In genomic region chr2:28317390-28317789, GRCh38 we compare ENCODE assay signal across 29 cellular contexts.
"Had no signal": no experiment of that assay in that cellular context is flagged by ENCODE, and none has a peak within 500 bp of the region (broad histone marks: within the 10 kb centered on the region; RNA-seq: fewer than 3 reads in every experiment).

No MANE protein-coding gene starts in this region.

- H3K4me1 Mint-ChIP-seq: activated naive CD4-positive, alpha-beta T cell treated with anti-CD3 and anti-CD28 coated beads, Interleukin-2, amount 50 U/mL, for 24 hours; central memory CD8-positive, alpha-beta T cell; mesothelial cell of epicardium; naive B cell had no signal

- H3K4me3 ChIP-seq: breast epithelium, heart left ventricle, pancreas, psoas muscle, right atrium auricular region, transverse colon had no signal

- FAIRE-seq: pancreas, TTC549, urothelium cell line had no signal

- H3K4me1 ChIP-seq: breast epithelium, pancreas had no signal

- H3K9me3 ChIP-seq: breast epithelium, heart left ventricle, neutrophil, pancreas, psoas muscle, right atrium auricular region, transverse colon had no signal

- H3K36me3 Mint-ChIP-seq: activated naive CD4-positive, alpha-beta T cell treated with anti-CD3 and anti-CD28 coated beads, Interleukin-2, amount 50 U/mL, for 24 hours; mesothelial cell of epicardium had no signal

- H3K27ac Mint-ChIP-seq: activated CD4-positive, alpha-beta memory T cell treated with anti-CD3 and anti-CD28 coated beads, Interleukin-2, amount 10 ng/mL, durations not matched to agents 7 days and 5 days; activated naive CD4-positive, alpha-beta T cell treated with anti-CD3 and anti-CD28 coated beads, Interleukin-2, amount 50 U/mL, for 24 hours; activated naive CD8-positive, alpha-beta T cell treated with anti-CD3 and anti-CD28 coated beads, Interleukin-2, amount 50 U/mL, for 24 hours; activated T-helper 2 cell treated with anti-CD3 and anti-CD28 coated beads, Interferon-gamma antibody, Interleukin-2, Interleukin-4, amounts not matched to agents 10 μg/mL and 5 μg/mL and 100 μg/mL, durations not matched to agents 14 hours and 24 hours and 36 hours; dendritic cell treated with granulocyte-macrophage colony-stimulating factor and Interleukin-4, amounts not matched to agents 40 ng/mL and 50 ng/mL, for 4 days; endodermal cell; mesothelial cell of epicardium had no signal

- H3K27ac ChIP-seq: breast epithelium, heart left ventricle, neutrophil, pancreas, psoas muscle, right atrium auricular region, transverse colon, VCaP had no signal

- H3K9me3 Mint-ChIP-seq: activated CD4-positive, alpha-beta memory T cell treated with anti-CD3 and anti-CD28 coated beads, Interleukin-2, amount 10 ng/mL, durations not matched to agents 7 days and 5 days; activated naive CD4-positive, alpha-beta T cell treated with anti-CD3 and anti-CD28 coated beads, Interleukin-2, amount 50 U/mL, for 24 hours; activated naive CD8-positive, alpha-beta T cell treated with anti-CD3 and anti-CD28 coated beads, Interleukin-2, amount 50 U/mL, for 24 hours; activated T-helper 2 cell treated with anti-CD3 and anti-CD28 coated beads, Interferon-gamma antibody, Interleukin-2, Interleukin-4, amounts not matched to agents 10 μg/mL and 5 μg/mL and 100 μg/mL, durations not matched to agents 14 hours and 24 hours and 36 hours; central memory CD8-positive, alpha-beta T cell; dendritic cell treated with granulocyte-macrophage colony-stimulating factor and Interleukin-4, amounts not matched to agents 40 ng/mL and 50 ng/mL, for 4 days; endodermal cell; mesothelial cell of epicardium; naive B cell; nephron progenitor cell had no signal

- H3K27me3 ChIP-seq: breast epithelium, heart left ventricle, neutrophil, pancreas, right atrium auricular region, transverse colon had no signal

- H3K36me3 ChIP-seq: breast epithelium, neutrophil, pancreas, right atrium auricular region, transverse colon had no signal

- H3K4me3 Mint-ChIP-seq: activated CD4-positive, alpha-beta memory T cell treated with anti-CD3 and anti-CD28 coated beads, Interleukin-2, amount 10 ng/mL, durations not matched to agents 7 days and 5 days; activated naive CD4-positive, alpha-beta T cell treated with anti-CD3 and anti-CD28 coated beads, Interleukin-2, amount 50 U/mL, for 24 hours; activated naive CD8-positive, alpha-beta T cell treated with anti-CD3 and anti-CD28 coated beads, Interleukin-2, amount 50 U/mL, for 24 hours; central memory CD8-positive, alpha-beta T cell; dendritic cell treated with granulocyte-macrophage colony-stimulating factor and Interleukin-4, amounts not matched to agents 40 ng/mL and 50 ng/mL, for 4 days; endodermal cell; mesothelial cell of epicardium; naive B cell; nephron progenitor cell had no signal

- ATAC-seq: activated CD4-positive, CD25-positive, alpha-beta regulatory T cell treated with anti-CD3 and anti-CD28 coated beads, Interleukin-2, amount 50 U/mL, for 24 hours; activated naive CD8-positive, alpha-beta T cell treated with anti-CD3 and anti-CD28 coated beads, Interleukin-2, amount 50 U/mL, for 24 hours; heart left ventricle; pancreas; psoas muscle had no signal

- DNase-seq: activated CD4-positive, alpha-beta memory T cell treated with anti-CD3 and anti-CD28 coated beads, Interleukin-2, amount 10 ng/mL, durations not matched to agents 7 days and 5 days; activated CD4-positive, alpha-beta T cell treated with anti-CD3 and anti-CD28 coated beads for 48 hours; activated naive CD8-positive, alpha-beta T cell treated with anti-CD3 and anti-CD28 coated beads, Interleukin-2, amount 50 U/mL, for 24 hours; activated T-cell treated with anti-CD3 and anti-CD28 coated beads, Interleukin-2, amount 50 U/mL, for 48 hours; amygdala; heart left ventricle; naive B cell; nephron progenitor cell; pancreas; psoas muscle; stimulated activated CD4-positive, alpha-beta T cell treated with anti-CD3 and anti-CD28 coated beads, Interleukin-1b, Interleukin-23, amount 100 ng/mL, for 48 hours; stimulated activated CD4-positive, alpha-beta T cell treated with anti-CD3 and anti-CD28 coated beads, Interleukin-4, amount 100 ng/mL, for 4 hours; stimulated activated CD8-positive, alpha-beta memory T cell treated with anti-CD3 and anti-CD28 coated beads, Interleukin-4, amount 100 ng/mL, for 48 hours; stimulated activated naive CD4-positive, alpha-beta T cell; T-helper 9 cell; transverse colon had no signal

- H3K27me3 Mint-ChIP-seq: activated CD4-positive, alpha-beta memory T cell treated with anti-CD3 and anti-CD28 coated beads, Interleukin-2, amount 10 ng/mL, durations not matched to agents 7 days and 5 days; activated naive CD4-positive, alpha-beta T cell treated with anti-CD3 and anti-CD28 coated beads, Interleukin-2, amount 50 U/mL, for 24 hours; activated naive CD8-positive, alpha-beta T cell treated with anti-CD3 and anti-CD28 coated beads, Interleukin-2, amount 50 U/mL, for 24 hours; central memory CD8-positive, alpha-beta T cell; dendritic cell treated with granulocyte-macrophage colony-stimulating factor and Interleukin-4, amounts not matched to agents 40 ng/mL and 50 ng/mL, for 4 days; naive B cell had no signal
